8 cellular contexts compared by ENCODE assay signal in genomic region chr7:129143724-129144094, GRCh38. TPM values are rescaled to one million over a fixed set of nuclear protein-coding genes. Genes with fewer than 3 reads are reported as not detected.
DNase-seq lines count a peak whose midpoint lies in the region; ATAC-seq and TF ChIP-seq lines count a peak whose summit lies in the region.

No MANE protein-coding gene starts in this region.

- H3K4me3 Mint-ChIP-seq in CD8-positive, alpha-beta T cell: peak overlapping the region; percentile 96
- peak overlapping the region; percentile 93 for H3K4me3 Mint-ChIP-seq in activated naive CD8-positive, alpha-beta T cell treated with anti-CD3 and anti-CD28 coated beads, Interleukin-2, amount 10 ng/mL, durations not matched to agents 7 days and 5 days
- peak overlapping the region; percentile 92 to 99 (median 98) for H3K4me3 Mint-ChIP-seq in naive B cell

- POLR2A ChIA-PET in CD8-positive, alpha-beta T cell (lab: Charles Lee): interaction anchor here (1.4 kb wide), 1 partner anchor 14 kb away, joined by 4 read pairs; no protein-coding TSS in a partner anchor
- POLR2A ChIA-PET in HEK293 (lab: Yijun Ruan, JAX): no interaction called here
- POLR2A ChIA-PET in activated naive CD8-positive, alpha-beta T cell treated with anti-CD3 and anti-CD28 coated beads, Interleukin-2, amount 10 ng/mL, durations not matched to agents 7 days and 5 days (lab: Charles Lee): interaction anchor here (1.6 kb wide), 1 partner anchor 20 kb away, joined by 4 read pairs; no protein-coding TSS in a partner anchor

- H3K4me1 Mint-ChIP-seq in CD8-positive, alpha-beta T cell (ENCODE audit: low read depth): peaks cover 23% of the 10 kb centered on the region
- peaks cover 21% of the 10 kb centered on the region for H3K4me1 Mint-ChIP-seq in activated naive CD8-positive, alpha-beta T cell treated with anti-CD3 and anti-CD28 coated beads, Interleukin-2, amount 10 ng/mL, durations not matched to agents 7 days and 5 days
- peaks cover 55 to 68% (median 60%) of the 10 kb centered on the region in 3 donors for H3K4me1 Mint-ChIP-seq in naive B cell

- no peak overlapping the region for H3K27ac Mint-ChIP-seq in CD8-positive, alpha-beta T cell
- no peak overlapping the region for H3K27ac Mint-ChIP-seq in activated naive CD8-positive, alpha-beta T cell treated with anti-CD3 and anti-CD28 coated beads, Interleukin-2, amount 10 ng/mL, durations not matched to agents 7 days and 5 days
- peak overlapping the region in 5 of 6 donors; percentile 1 to 98 (median 84) for H3K27ac Mint-ChIP-seq in naive B cell

- CTCF ChIA-PET in CD8-positive, alpha-beta T cell (lab: Charles Lee): interaction anchor here (0.7 to 1.8 kb wide), 4 partner anchors 9 to 67 kb away, joined by 3 to 8 read pairs (median 6); no protein-coding TSS in a partner anchor
- CTCF ChIA-PET in HEK293 (lab: Yijun Ruan, JAX): interaction anchor here (0.6 to 1.4 kb wide), 6 partner anchors 20 to 133 kb away, joined by 3 to 7 read pairs (median 4); no protein-coding TSS in a partner anchor

- DNase-seq in CD8-positive, alpha-beta T cell: no peak
- DNase-seq in activated naive CD8-positive, alpha-beta T cell treated with anti-CD3 and anti-CD28 coated beads, Interleukin-2, amount 10 ng/mL, durations not matched to agents 7 days and 5 days: no peak
- no peak for DNase-seq in naive B cell
- no peak for DNase-seq in islet precursor cell
- no peak for DNase-seq in NCI-H446 treated with DMSO at 0.1 percent for 48 hours (lab: John Stamatoyannopoulos, UW)
- DNase-seq in DMS153 treated with DMSO at 0.1 percent for 48 hours (lab: John Stamatoyannopoulos, UW; ENCODE audit: unreplicated experiment): no peak

- peak overlapping the region; percentile 83 for H3K4me3 ChIP-seq in CD8-positive, alpha-beta T cell (ENCODE audit: low read depth, low read length)
- peak overlapping the region; percentile 56 for H3K4me3 ChIP-seq in HEK293 (ENCODE audit: low read depth, low read length)

- peaks cover 16% of the 10 kb centered on the region for H3K4me1 ChIP-seq in CD8-positive, alpha-beta T cell (ENCODE audit: insufficient read depth, low read length)
- H3K4me1 ChIP-seq in HEK293 (ENCODE audit: control insufficient read depth, insufficient read depth, low read length): 0 out of 2 replicates have a peak, but pooled peaks cover 2% of the 10 kb centered on the region

- peaks cover 9% of the 10 kb centered on the region for H3K27me3 Mint-ChIP-seq in CD8-positive, alpha-beta T cell (ENCODE audit: low read depth)
- H3K27me3 Mint-ChIP-seq in activated naive CD8-positive, alpha-beta T cell treated with anti-CD3 and anti-CD28 coated beads, Interleukin-2, amount 10 ng/mL, durations not matched to agents 7 days and 5 days: peaks cover 16% of the 10 kb centered on the region
- H3K27me3 Mint-ChIP-seq in naive B cell: no peaks in the 10 kb centered on the region

- intact Hi-C loops in CD8-positive, alpha-beta T cell (cut with DNase I, micrococcal nuclease): no loop called here

- H3K9me3 Mint-ChIP-seq in CD8-positive, alpha-beta T cell: no peaks in the 10 kb centered on the region
- H3K9me3 Mint-ChIP-seq in activated naive CD8-positive, alpha-beta T cell treated with anti-CD3 and anti-CD28 coated beads, Interleukin-2, amount 10 ng/mL, durations not matched to agents 7 days and 5 days: no peaks in the 10 kb centered on the region
- H3K9me3 Mint-ChIP-seq in naive B cell: no peaks in the 10 kb centered on the region

- no peaks in the 10 kb centered on the region for H3K27me3 ChIP-seq in CD8-positive, alpha-beta T cell (ENCODE audit: insufficient read depth, low read length)

- ATAC-seq in CD8-positive, alpha-beta T cell: no peak
- ATAC-seq in activated naive CD8-positive, alpha-beta T cell treated with anti-CD3 and anti-CD28 coated beads, Interleukin-2, amount 10 ng/mL, durations not matched to agents 7 days and 5 days (ENCODE audit: low read depth): no peak
- ATAC-seq in naive B cell (ENCODE audit: low read depth in 2 of 2) (no peak), HG03378 (IDR thresholded peaks at IDR 0.05; ENCODE audit: unreplicated experiment) (no peak)

- no peaks in the 10 kb centered on the region for H3K9me3 ChIP-seq in CD8-positive, alpha-beta T cell (ENCODE audit: low read length)
- no peaks in the 10 kb centered on the region for H3K9me3 ChIP-seq in HEK293 (ENCODE audit: control insufficient read depth, insufficient read depth, low read depth, low read length)

- no peaks in the 10 kb centered on the region for H3K36me3 ChIP-seq in CD8-positive, alpha-beta T cell (ENCODE audit: insufficient read depth, low read length)
- H3K36me3 ChIP-seq in HEK293 (ENCODE audit: control insufficient read depth in 2 of 2, insufficient read depth in 1 of 2, low read length in 2 of 2): no peaks in the 10 kb centered on the region

- H3K27ac ChIP-seq in CD8-positive, alpha-beta T cell (ENCODE audit: low read depth, low read length): no peak overlapping the region
- no peak overlapping the region for H3K27ac ChIP-seq in HEK293 (ENCODE audit: extremely low read depth, low read depth, low read length)

- no peak for TF ChIP-seq CTCF in CD8-positive, alpha-beta T cell (IDR thresholded peaks at IDR 0.05)
- no peak for TF ChIP-seq CTCF in HEK293 (tag by site-specific recombination; IDR thresholded peaks at IDR 0.05)

- H3K36me3 Mint-ChIP-seq in CD8-positive, alpha-beta T cell: peaks cover 7% of the 10 kb centered on the region
- H3K36me3 Mint-ChIP-seq in activated naive CD8-positive, alpha-beta T cell treated with anti-CD3 and anti-CD28 coated beads, Interleukin-2, amount 10 ng/mL, durations not matched to agents 7 days and 5 days: no peaks in the 10 kb centered on the region
- H3K36me3 Mint-ChIP-seq in naive B cell: peaks cover 5 to 8% of the 10 kb centered on the region in 2 donors

TF ChIP-seq in HEK293, 187 proteins besides CTCF, POLR2A, EP300 and RAD21:
- TF ChIP-seq, protein P1, sequence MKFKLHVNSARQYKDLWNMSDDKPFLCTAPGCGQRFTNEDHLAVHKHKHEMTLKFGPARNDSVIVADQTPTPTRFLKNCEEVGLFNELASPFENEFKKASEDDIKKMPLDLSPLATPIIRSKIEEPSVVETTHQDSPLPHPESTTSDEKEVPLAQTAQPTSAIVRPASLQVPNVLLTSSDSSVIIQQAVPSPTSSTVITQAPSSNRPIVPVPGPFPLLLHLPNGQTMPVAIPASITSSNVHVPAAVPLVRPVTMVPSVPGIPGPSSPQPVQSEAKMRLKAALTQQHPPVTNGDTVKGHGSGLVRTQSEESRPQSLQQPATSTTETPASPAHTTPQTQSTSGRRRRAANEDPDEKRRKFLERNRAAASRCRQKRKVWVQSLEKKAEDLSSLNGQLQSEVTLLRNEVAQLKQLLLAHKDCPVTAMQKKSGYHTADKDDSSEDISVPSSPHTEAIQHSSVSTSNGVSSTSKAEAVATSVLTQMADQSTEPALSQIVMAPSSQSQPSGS (tag by site-specific recombination; IDR thresholded peaks at IDR 0.05; ENCODE audit: low read depth): no peak
- peak; percentile 100 for TF ChIP-seq ZNF664 (tag by site-specific recombination; IDR thresholded peaks at IDR 0.05)
- no peak for TF ChIP-seq ZSCAN30 (tag by site-specific recombination; IDR thresholded peaks at IDR 0.05)

RNA-seq across cellular contexts. Expression of gene TSPAN33, which starts 0.8 kb away (rescaled TPM):
- 1 to 10 TPM; 4.7 to 5.6 TPM for total RNA-seq in CD8-positive, alpha-beta T cell
- 10 to 100 TPM in 1 of 2 experiments, 1 to 10 TPM in 1; 9.5 to 10.0 TPM for total RNA-seq in activated naive CD8-positive, alpha-beta T cell treated with anti-CD3 and anti-CD28 coated beads, Interleukin-2, amount 10 ng/mL, durations not matched to agents 7 days and 5 days
- polyA plus RNA-seq in naive B cell (ENCODE audit: low read depth in 6 of 6): 100 to 1,000 TPM in 5 of 6 donors, 10 to 100 TPM in 1; 92.8 to 171 (median 136) TPM

RNA-seq across cellular contexts. Expression of gene SMO, which starts 44.7 kb away (rescaled TPM):
- total RNA-seq in CD8-positive, alpha-beta T cell: not detected
- under 1 TPM in 1 of 2 experiments, not detected in 1; 0.20 TPM for total RNA-seq in activated naive CD8-positive, alpha-beta T cell treated with anti-CD3 and anti-CD28 coated beads, Interleukin-2, amount 10 ng/mL, durations not matched to agents 7 days and 5 days
- polyA plus RNA-seq in naive B cell (ENCODE audit: low read depth in 6 of 6): under 1 TPM in 1 of 6 donors, not detected in 5; 0.14 TPM

Comparison
In these comparisons a context has a peak if more than half of its experiments do, and no peak if none do; other contexts are left out.
1. H3K27ac Mint-ChIP-seq: peak in naive B cell (5 of 6); none in CD8-positive, alpha-beta T cell (single experiment) and activated naive CD8-positive, alpha-beta T cell treated with anti-CD3 and anti-CD28 coated beads, Interleukin-2, amount 10 ng/mL, durations not matched to agents 7 days and 5 days (single experiment).
2. Peak in every context shown above with its lines, with median percentiles within 50 percentile points of each other: H3K4me3 Mint-ChIP-seq.